ENCODE assay signal across 8 cellular contexts in the genomic region with DNA sequence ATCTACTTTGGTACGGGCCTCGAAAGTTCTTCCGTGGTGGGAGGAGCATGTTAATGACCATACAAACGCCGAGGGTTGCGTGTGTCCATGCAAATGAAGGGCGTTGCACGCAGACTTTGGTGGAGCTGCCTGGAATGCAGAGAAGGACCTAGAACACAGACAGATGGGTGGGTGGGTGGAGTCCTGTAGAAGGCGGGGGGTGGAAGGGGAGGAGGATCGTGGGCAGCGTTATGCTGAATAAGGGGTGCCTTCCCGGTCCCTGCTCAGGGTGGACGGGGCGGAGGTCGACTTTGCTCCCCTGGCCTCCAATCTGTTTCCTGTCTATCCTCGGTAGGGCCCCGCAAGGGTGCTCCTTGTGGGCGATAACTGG. TPM values are rescaled to one million over a fixed set of nuclear protein-coding genes. Genes with fewer than 3 reads are reported as not detected.
DNase-seq lines count a peak whose midpoint lies in the region; TF ChIP-seq lines count a peak whose summit lies in the region.

No MANE protein-coding gene starts in this region.

- H3K27ac ChIP-seq in smooth muscle cell (ENCODE audit: low read depth), result no peak overlapping the region

- no peak for TF ChIP-seq CTCF in epithelial cell of esophagus (IDR thresholded peaks at IDR 0.05; ENCODE audit: insufficient read depth, low read depth, low read length, missing control alignments)
- no peak for TF ChIP-seq CTCF in smooth muscle cell (IDR thresholded peaks at IDR 0.05; ENCODE audit: borderline replicate concordance, insufficient read depth, poor library complexity, severe bottlenecking)
- TF ChIP-seq CTCF in foreskin fibroblast (IDR thresholded peaks at IDR 0.05; ENCODE audit: low read depth, low read length), result no peak

- no peak overlapping the region for H2AFZ ChIP-seq in smooth muscle cell (ENCODE audit: low read depth)

- peak overlapping the region; percentile 98 for H3K4me2 ChIP-seq in smooth muscle cell

- peaks cover 11% of the 10 kb centered on the region for H4K20me1 ChIP-seq in smooth muscle cell (ENCODE audit: low read depth)

- peak overlapping the region; percentile 98 for H3K4me3 ChIP-seq in NT2/D1 (ENCODE audit: insufficient read length, low read depth)
- H3K4me3 ChIP-seq in epithelial cell of esophagus (ENCODE audit: low read length), result peak overlapping the region; percentile 43
- H3K4me3 ChIP-seq in smooth muscle cell, result peak overlapping the region; percentile 63
- peak overlapping the region in 1 of 2 donors; percentile 55 for H3K4me3 ChIP-seq in foreskin fibroblast (ENCODE audit: low read depth in 1 of 2, low read length in 2 of 2)

- peaks cover 23% of the 10 kb centered on the region for H3K4me1 ChIP-seq in NT2/D1 (ENCODE audit: insufficient read depth, insufficient read length)
- peaks cover 13% of the 10 kb centered on the region for H3K4me1 ChIP-seq in smooth muscle cell (ENCODE audit: low read depth)

- no peaks in the 10 kb centered on the region for H3K27me3 ChIP-seq in NT2/D1 (ENCODE audit: insufficient read depth, insufficient read length)
- H3K27me3 ChIP-seq in smooth muscle cell (ENCODE audit: low read depth), result peaks cover 46% of the 10 kb centered on the region

- H3K9ac ChIP-seq in NT2/D1 (ENCODE audit: insufficient read length, low read depth) (peak overlapping the region; percentile 83), smooth muscle cell (ENCODE audit: low read depth) (no peak overlapping the region)

- WGBS in smooth muscle cell (ENCODE audit: low lambda C conversion rate), result 63% methylated on average over 12 of the region's 18 CpGs

- H3K36me3 ChIP-seq in NT2/D1 (ENCODE audit: insufficient read depth, insufficient read length, low read length) (peaks cover 47% of the 10 kb centered on the region), smooth muscle cell (ENCODE audit: low read depth) (no peaks in the 10 kb centered on the region)

- H3K9me3 ChIP-seq in NT2/D1 (ENCODE audit: insufficient read depth, low read length) (no peaks in the 10 kb centered on the region), smooth muscle cell (replicated peaks; ENCODE audit: low read depth) (no peaks in the 10 kb centered on the region)

- intact Hi-C loops in posterior cingulate gyrus (cut with DNase I), result no loop called here

- DNase-seq in DMS53 (lab: John Stamatoyannopoulos, UW), result peak; percentile 73
- DNase-seq in DMS53 treated with DMSO at 0.1 percent for 48 hours (lab: John Stamatoyannopoulos, UW; ENCODE audit: unreplicated experiment), result no peak
- DNase-seq in NT2/D1 (ENCODE audit: low read depth, low spot score), result no peak
- peak; percentile 47 for DNase-seq in epithelial cell of esophagus (ENCODE audit: low read depth)
- no peak for DNase-seq in smooth muscle cell (lab: John Stamatoyannopoulos, UW; ENCODE audit: unreplicated experiment)
- DNase-seq in posterior cingulate gyrus, result no peak
- no peak for DNase-seq in medulla oblongata (ENCODE audit: extremely low spot score)
- no peak for DNase-seq in foreskin fibroblast

- no peaks in the 10 kb centered on the region for H3F3A ChIP-seq in smooth muscle cell (ENCODE audit: low read depth)

- H3K79me2 ChIP-seq in smooth muscle cell (ENCODE audit: low read depth), result no peaks in the 10 kb centered on the region

RNA-seq across cellular contexts. Expression of a gene that starts 0.8 kb away (rescaled TPM):
- total RNA-seq in smooth muscle cell, result 4.6 and 4.8 TPM in 2 replicates
- 7.9 and 9.3 TPM in 2 replicates for polyA plus RNA-seq in smooth muscle cell

RNA-seq across cellular contexts. Expression of a gene that starts 4.3 kb away (rescaled TPM):
- total RNA-seq in smooth muscle cell, result 0.27 and 1.3 TPM in 2 replicates
- polyA plus RNA-seq in smooth muscle cell, result 2.0 TPM in 2 replicates

RNA-seq across cellular contexts. Expression of a gene that starts 11.9 kb away (rescaled TPM):
- total RNA-seq in smooth muscle cell, result 10.4 and 13.8 TPM in 2 replicates
- polyA plus RNA-seq in smooth muscle cell, result 28.9 and 32.6 TPM in 2 replicates

RNA-seq across cellular contexts. Expression of a gene that starts 44.4 kb away (rescaled TPM):
- 1.3 and 1.8 TPM in 2 replicates for total RNA-seq in smooth muscle cell
- polyA plus RNA-seq in smooth muscle cell, result 0.81 and 4.5 TPM in 2 replicates

RNA-seq across cellular contexts. Expression of a gene that starts 49.6 kb away (rescaled TPM):
- 97.0 and 113 TPM in 2 replicates for total RNA-seq in smooth muscle cell
- polyA plus RNA-seq in smooth muscle cell, result 55.4 and 365 TPM in 2 replicates

Comparison
In these comparisons a context has a peak if more than half of its experiments do, and no peak if none do; other contexts are left out.
1. DNase-seq: peak in DMS53 (single experiment) and epithelial cell of esophagus (single experiment); none in DMS53 treated with DMSO at 0.1 percent for 48 hours (single experiment), NT2/D1 (single experiment), smooth muscle cell (single experiment), posterior cingulate gyrus (0 of 10), medulla oblongata (single experiment) and foreskin fibroblast (0 of 2).